In genomic region chr12:92297405-92297804, GRCh38 we compare ENCODE assay signal across 14 cellular contexts.
DNase-seq lines count a peak whose midpoint lies in the region; ATAC-seq and TF ChIP-seq lines count a peak whose summit lies in the region.
"Had no signal": no experiment of that assay in that cellular context is flagged by ENCODE, and none has a peak within 500 bp of the region (broad histone marks: within the 10 kb centered on the region; RNA-seq: fewer than 3 reads in every experiment).

No MANE protein-coding gene starts in this region.

- no peak for TF ChIP-seq CTCF in gastrocnemius medialis (IDR thresholded peaks at IDR 0.05 in 4 of 5, conservative IDR thresholded peaks at IDR 0.05 in 1 of 5)

- peak overlapping the region in 3 of 4 donors; percentile 57 to 79 (median 73) for H3K4me3 Mint-ChIP-seq in CD4-positive, CD25-positive, alpha-beta regulatory T cell
- H3K4me3 Mint-ChIP-seq in activated naive CD8-positive, alpha-beta T cell treated with anti-CD3 and anti-CD28 coated beads, Interleukin-2, amount 50 U/mL, for 24 hours: no peak overlapping the region
- H3K4me3 Mint-ChIP-seq: stimulated activated effector memory CD8-positive, alpha-beta T cell treated with anti-CD3 and anti-CD28 coated beads, Interleukin-12 subunit alpha, Interleukin-12 subunit beta, amount 100 ng/mL, for 72 hours had no signal

- peak in 1 of 3 donors; percentile 44 for DNase-seq in CD4-positive, CD25-positive, alpha-beta regulatory T cell
- DNase-seq in GM23248 (peak; percentile 16), gastrocnemius medialis (no peak), T1000 (lab: John Stamatoyannopoulos, UW) (no peak)
- no peak for DNase-seq in activated naive CD8-positive, alpha-beta T cell treated with anti-CD3 and anti-CD28 coated beads, Interleukin-2, amount 50 U/mL, for 24 hours
- DNase-seq: activated CD4-positive, CD25-positive, alpha-beta regulatory T cell; H7; NCI-H2081; psoas muscle; stimulated activated CD4-positive, alpha-beta T cell treated with anti-CD3 and anti-CD28 coated beads, Interleukin-4, amount 100 ng/mL, for 1 hour had no signal

- TF ChIP-seq POLR2A in gastrocnemius medialis (IDR thresholded peaks at IDR 0.05): no peak

- peak overlapping the region; percentile 56 for H3K4me3 ChIP-seq in CD4-positive, CD25-positive, alpha-beta regulatory T cell (ENCODE audit: low read depth, low read length)
- H3K4me3 ChIP-seq in GM23248: peak overlapping the region; percentile 14; the same call in 1 of the 2 replicates
- no peak overlapping the region for H3K4me3 ChIP-seq in gastrocnemius medialis
- H3K4me3 ChIP-seq: psoas muscle, SK-N-MC had no signal

- H3K4me1 Mint-ChIP-seq in CD4-positive, CD25-positive, alpha-beta regulatory T cell: peaks cover 23 to 27% (median 24%) of the 10 kb centered on the region in 4 donors
- peaks cover 21% of the 10 kb centered on the region for H3K4me1 Mint-ChIP-seq in activated naive CD8-positive, alpha-beta T cell treated with anti-CD3 and anti-CD28 coated beads, Interleukin-2, amount 50 U/mL, for 24 hours
- H3K4me1 Mint-ChIP-seq: stimulated activated effector memory CD8-positive, alpha-beta T cell treated with anti-CD3 and anti-CD28 coated beads, Interleukin-12 subunit alpha, Interleukin-12 subunit beta, amount 100 ng/mL, for 72 hours had no signal

- peak overlapping the region; percentile 83 for H2AFZ ChIP-seq in GM23248

- H3K9me2 ChIP-seq in GM23248 (ENCODE audit: insufficient read depth): no peaks in the 10 kb centered on the region

- peak overlapping the region; percentile 70 for H3K4me2 ChIP-seq in GM23248 (ENCODE audit: unreplicated experiment)

- no peaks in the 10 kb centered on the region for H3K9me3 ChIP-seq in CD4-positive, CD25-positive, alpha-beta regulatory T cell (ENCODE audit: control insufficient read depth in 2 of 2, low read length in 2 of 2)
- H3K9me3 ChIP-seq in GM23248 (ENCODE audit: low read depth) (no peaks in the 10 kb centered on the region), gastrocnemius medialis (no peaks in the 10 kb centered on the region)
- H3K9me3 ChIP-seq: psoas muscle had no signal

- peak; percentile 8 to 10 for ATAC-seq in CD4-positive, CD25-positive, alpha-beta regulatory T cell (ENCODE audit: low read depth in 2 of 2)
- ATAC-seq in activated naive CD8-positive, alpha-beta T cell treated with anti-CD3 and anti-CD28 coated beads, Interleukin-2, amount 50 U/mL, for 24 hours: no peak
- ATAC-seq in gastrocnemius medialis (no peak), HG03097 (IDR thresholded peaks at IDR 0.05; ENCODE audit: low FRiP score, unreplicated experiment) (no peak), HG02885 (IDR thresholded peaks at IDR 0.05; ENCODE audit: poor library complexity, unreplicated experiment) (no peak)

- peaks cover 28% of the 10 kb centered on the region for H3F3A ChIP-seq in GM23248 (ENCODE audit: insufficient read depth)

- H3K36me3 ChIP-seq in CD4-positive, CD25-positive, alpha-beta regulatory T cell (ENCODE audit: control insufficient read depth, insufficient read depth, low read length): no peaks in the 10 kb centered on the region
- H3K36me3 ChIP-seq in GM23248 (ENCODE audit: low read depth) (no peaks in the 10 kb centered on the region), gastrocnemius medialis (no peaks in the 10 kb centered on the region)

- H3K9ac ChIP-seq in GM23248: peak overlapping the region; percentile 72

- H4K20me1 ChIP-seq in GM23248 (ENCODE audit: insufficient read depth): no peaks in the 10 kb centered on the region

- in situ Hi-C loops in GM23248 (cut with MboI): no loop called here
- in situ Hi-C loops in gastrocnemius medialis (cut with MboI; ENCODE audit: low sequenced_read_pairs in 4 of 4): no loop called here

- H3K27ac ChIP-seq in CD4-positive, CD25-positive, alpha-beta regulatory T cell (ENCODE audit: insufficient read depth, low read length, poor library complexity, severe bottlenecking): no peak overlapping the region
- H3K27ac ChIP-seq in GM23248: peak overlapping the region; percentile 92
- H3K27ac ChIP-seq in gastrocnemius medialis: peak overlapping the region in 3 of 4 donors; percentile 15 to 62 (median 23)
- H3K27ac ChIP-seq: psoas muscle, SK-N-MC had no signal

- intact Hi-C loops in gastrocnemius medialis (cut with DNase I; ENCODE audit: low total_unique reads): no loop called here

- H3K79me2 ChIP-seq in GM23248 (ENCODE audit: insufficient read depth): no peaks in the 10 kb centered on the region

- peak overlapping the region in 1 of 3 donors; percentile 89 for H3K27ac Mint-ChIP-seq in CD4-positive, CD25-positive, alpha-beta regulatory T cell
- peak overlapping the region; percentile 68 for H3K27ac Mint-ChIP-seq in activated naive CD8-positive, alpha-beta T cell treated with anti-CD3 and anti-CD28 coated beads, Interleukin-2, amount 50 U/mL, for 24 hours
- H3K27ac Mint-ChIP-seq: stimulated activated effector memory CD8-positive, alpha-beta T cell treated with anti-CD3 and anti-CD28 coated beads, Interleukin-12 subunit alpha, Interleukin-12 subunit beta, amount 100 ng/mL, for 72 hours had no signal

- WGBS in GM23248 (ENCODE audit: low coverage in 1 of 2, low lambda C conversion rate in 2 of 2, missing lambda C conversion rate in 2 of 2), 2 experiments: 44 to 49% methylated on average over 4 of the region's 4 CpGs

- no peaks in the 10 kb centered on the region for H3K36me3 Mint-ChIP-seq in CD4-positive, CD25-positive, alpha-beta regulatory T cell
- peaks cover 3% of the 10 kb centered on the region for H3K36me3 Mint-ChIP-seq in activated naive CD8-positive, alpha-beta T cell treated with anti-CD3 and anti-CD28 coated beads, Interleukin-2, amount 50 U/mL, for 24 hours (ENCODE audit: low read depth)
- H3K36me3 Mint-ChIP-seq: stimulated activated effector memory CD8-positive, alpha-beta T cell treated with anti-CD3 and anti-CD28 coated beads, Interleukin-12 subunit alpha, Interleukin-12 subunit beta, amount 100 ng/mL, for 72 hours had no signal

- H3K9me3 Mint-ChIP-seq in CD4-positive, CD25-positive, alpha-beta regulatory T cell: peaks cover 0 to 4% (median 0%) of the 10 kb centered on the region in 7 donors
- peaks cover 10% of the 10 kb centered on the region for H3K9me3 Mint-ChIP-seq in activated naive CD8-positive, alpha-beta T cell treated with anti-CD3 and anti-CD28 coated beads, Interleukin-2, amount 50 U/mL, for 24 hours
- H3K9me3 Mint-ChIP-seq: stimulated activated effector memory CD8-positive, alpha-beta T cell treated with anti-CD3 and anti-CD28 coated beads, Interleukin-12 subunit alpha, Interleukin-12 subunit beta, amount 100 ng/mL, for 72 hours had no signal

- no peaks in the 10 kb centered on the region for H3K27me3 Mint-ChIP-seq in CD4-positive, CD25-positive, alpha-beta regulatory T cell
- no peaks in the 10 kb centered on the region for H3K27me3 Mint-ChIP-seq in activated naive CD8-positive, alpha-beta T cell treated with anti-CD3 and anti-CD28 coated beads, Interleukin-2, amount 50 U/mL, for 24 hours

- H3K4me1 ChIP-seq in CD4-positive, CD25-positive, alpha-beta regulatory T cell (ENCODE audit: control insufficient read depth, insufficient read depth, low read length, poor library complexity, severe bottlenecking): peaks cover 19% of the 10 kb centered on the region
- H3K4me1 ChIP-seq in GM23248 (ENCODE audit: insufficient read depth) (peaks cover 43% of the 10 kb centered on the region), gastrocnemius medialis (no peaks in the 10 kb centered on the region)

- H3K27me3 ChIP-seq in CD4-positive, CD25-positive, alpha-beta regulatory T cell (ENCODE audit: control insufficient read depth, insufficient read depth, low read length): no peaks in the 10 kb centered on the region
- no peaks in the 10 kb centered on the region for H3K27me3 ChIP-seq in GM23248 (replicated peaks; ENCODE audit: insufficient read depth)
- H3K27me3 ChIP-seq in gastrocnemius medialis: no peaks in the 10 kb centered on the region

Comparison
In these comparisons a context has a peak if more than half of its experiments do, and no peak if none do; other contexts are left out.
1. ATAC-seq: peak in CD4-positive, CD25-positive, alpha-beta regulatory T cell (2 of 2); none in activated naive CD8-positive, alpha-beta T cell treated with anti-CD3 and anti-CD28 coated beads, Interleukin-2, amount 50 U/mL, for 24 hours (single experiment), gastrocnemius medialis (0 of 2), HG03097 (single experiment) and HG02885 (single experiment).
2. H3K4me3 ChIP-seq: peak in CD4-positive, CD25-positive, alpha-beta regulatory T cell (single experiment) and GM23248 (single experiment); none in gastrocnemius medialis (0 of 4).